ENCODE assay signal across 18 cellular contexts in genomic region chr19:48989701-48990291, GRCh38. TPM values are rescaled to one million over a fixed set of nuclear protein-coding genes. Genes with fewer than 3 reads are reported as not detected.
DNase-seq lines count a peak whose midpoint lies in the region; ATAC-seq, FAIRE-seq and TF ChIP-seq lines count a peak whose summit lies in the region.
"Had no signal": no experiment of that assay in that cellular context is flagged by ENCODE, and none has a peak within 500 bp of the region (broad histone marks: within the 10 kb centered on the region; RNA-seq: fewer than 3 reads in every experiment).

No MANE protein-coding gene starts in this region.

- no peak for FAIRE-seq in GM12878 (lab: Jason Lieb, UNC)
- FAIRE-seq: H1 had no signal

- no peak overlapping the region for H2BK15ac ChIP-seq in mesenchymal stem cell (ENCODE audit: low read depth, poor library complexity, severe bottlenecking)

- peaks cover 36% of the 10 kb centered on the region for H3K79me1 ChIP-seq in mesenchymal stem cell (replicated peaks; ENCODE audit: low read length, poor library complexity, severe bottlenecking)

- H3K36me3 ChIP-seq in GM12878 (ENCODE audit: control insufficient read depth in 2 of 2, insufficient read depth in 2 of 2, low read length in 1 of 2) (peaks cover 4 to 19% of the 10 kb centered on the region in 2 experiments; a peak in 3 of 4 replicates), mesenchymal stem cell (ENCODE audit: control insufficient read depth in 1 of 2, insufficient read depth in 2 of 2, low read depth in 1 of 2, low read length in 2 of 2) (peaks cover 49 to 59% of the 10 kb centered on the region in 2 experiments), BE2C (peaks cover 16% of the 10 kb centered on the region; the same call in 1 of the 2 replicates)

- no peak for TF ChIP-seq RAD21 in GM12878 (IDR thresholded peaks at IDR 0.05; ENCODE audit: insufficient read depth, low read depth, low read length)

- ATAC-seq in GM12878 = no peak
- no peak for ATAC-seq in GM18868 (IDR thresholded peaks at IDR 0.05; ENCODE audit: unreplicated experiment)
- ATAC-seq in HG02759 (IDR thresholded peaks at IDR 0.05; ENCODE audit: unreplicated experiment) = no peak

- DNase-seq in AG10803 (ENCODE audit: low read depth) = peak; percentile 63
- peak; percentile 26 for DNase-seq in G401 (ENCODE audit: low spot score)
- DNase-seq in GM12878 (ENCODE audit: low read depth, low spot score) = no peak
- no peak for DNase-seq in mesenchymal stem cell
- DNase-seq in activated CD8-positive, alpha-beta memory T cell treated with anti-CD3 and anti-CD28 coated beads, Interleukin-2, amount 50 U/mL, for 4 hours = no peak
- DNase-seq in BE2C = no peak
- DNase-seq: AML-193; amniotic stem cell; Kasumi-1; NCI-H1930; posterior cingulate gyrus; stimulated activated CD4-positive, alpha-beta T cell treated with anti-CD3 and anti-CD28 coated beads, Interleukin-2, amount 100 ng/mL, for 24 hours; T-helper 9 cell had no signal

- no peaks in the 10 kb centered on the region for H4K20me1 ChIP-seq in GM12878 (ENCODE audit: control insufficient read depth, insufficient read depth)

- TF ChIP-seq EP300 in GM12878 (IDR thresholded peaks at IDR 0.05; ENCODE audit: borderline replicate concordance in 1 of 2, control insufficient read depth in 1 of 2, low read depth in 2 of 2, low read length in 2 of 2) = no peak

- BruUV-seq in GM12878 (replicated peaks; lab: Mats Ljungman, UMichigan) = no TSS peak

- WGBS in GM12878 (ENCODE audit: insufficient coverage, insufficient replicate concordance, low lambda C conversion rate, missing lambda C conversion rate) = 88% methylated on average over 16 of the region's 17 CpGs
- WGBS in mesenchymal stem cell = 92% methylated on average over 17 of the region's 17 CpGs

- in situ Hi-C loops in G401 (cut with HindIII; ENCODE audit: low sequenced_read_pairs) (no loop called here), GM12878 (cut with MboI) (no loop called here)

- H3K79me2 ChIP-seq in GM12878 (ENCODE audit: control insufficient read depth, insufficient read depth, low read length) = peaks cover 39% of the 10 kb centered on the region

- no peak overlapping the region for H3K4ac ChIP-seq in mesenchymal stem cell (ENCODE audit: low read depth in 1 of 2, low read length in 2 of 2)

- H3K4me2 ChIP-seq in GM12878 (ENCODE audit: control insufficient read depth, insufficient read depth) (peak overlapping the region; percentile 7; the same call in 1 of the 2 replicates), mesenchymal stem cell (ENCODE audit: low read length, poor library complexity, severe bottlenecking) (no peak overlapping the region)

- RAD21 ChIA-PET in GM12878 (lab: Charles Lee; ENCODE audit: unreplicated experiment) = no interaction called here

- SMC1A ChIA-PET in GM12878 (lab: Charles Lee; ENCODE audit: uncharacterized antibody, unreplicated experiment) = interaction anchor here (1.1 kb wide), 1 partner anchor 11 kb away, joined by 3 read pairs; no protein-coding TSS in a partner anchor

- H2BK12ac ChIP-seq in mesenchymal stem cell (ENCODE audit: low read length in 2 of 2) = no peak overlapping the region

- no peak overlapping the region for H2BK5ac ChIP-seq in mesenchymal stem cell (ENCODE audit: low read depth, low read length, poor library complexity, severe bottlenecking)

- no peak overlapping the region for H2BK120ac ChIP-seq in mesenchymal stem cell (ENCODE audit: low read depth, low read length)

- H3K27ac ChIP-seq in GM12878 (ENCODE audit: control insufficient read depth, insufficient read depth) (no peak overlapping the region), mesenchymal stem cell (ENCODE audit: low read length, poor library complexity, severe bottlenecking) (no peak overlapping the region)

- no peak overlapping the region for H4K91ac ChIP-seq in mesenchymal stem cell (ENCODE audit: low read length)

- POLR2A ChIA-PET in GM12878 (lab: Charles Lee) = no interaction called here

- H3K27me3 ChIP-seq in GM12878 (replicated peaks in 1 of 2; ENCODE audit: control insufficient read depth in 2 of 2, insufficient read depth in 2 of 2, low read length in 1 of 2) (no peaks in the 10 kb centered on the region), mesenchymal stem cell (ENCODE audit: control insufficient read depth in 1 of 2, insufficient read depth in 1 of 2, low read length in 2 of 2) (no peaks in the 10 kb centered on the region), BE2C (no peaks in the 10 kb centered on the region)

- H3K18ac ChIP-seq in mesenchymal stem cell (ENCODE audit: low read depth in 1 of 2, low read length in 2 of 2) = no peak overlapping the region

- no peak overlapping the region for H3K9ac ChIP-seq in GM12878 (ENCODE audit: control insufficient read depth, insufficient read depth, low read length)
- H3K9ac ChIP-seq in mesenchymal stem cell (ENCODE audit: low read length) = peak overlapping the region; percentile 44

- TF ChIP-seq POLR2A in GM12878 (IDR thresholded peaks at IDR 0.05; ENCODE audit: low read depth, low read length) = no peak

- no peak overlapping the region for H4K8ac ChIP-seq in mesenchymal stem cell (ENCODE audit: low read length)

- no peak overlapping the region for H2AK5ac ChIP-seq in mesenchymal stem cell (ENCODE audit: low read length, severe bottlenecking)

- H3K14ac ChIP-seq in mesenchymal stem cell (ENCODE audit: low read length in 2 of 2) = no peak overlapping the region

- no peaks in the 10 kb centered on the region for H3K9me3 ChIP-seq in GM12878 (replicated peaks; ENCODE audit: control insufficient read depth, insufficient read depth, low read length)
- no peaks in the 10 kb centered on the region for H3K9me3 ChIP-seq in mesenchymal stem cell (ENCODE audit: control insufficient read depth, low read length)
- H3K9me3 ChIP-seq in BE2C = no peaks in the 10 kb centered on the region

- CTCF ChIA-PET in GM12878 (lab: Yijun Ruan, JAX) = interaction anchor here (1.0 to 2.5 kb wide), 4 partner anchors 10 to 315 kb away, joined by 3 to 7 read pairs (median 3); no protein-coding TSS in a partner anchor

- intact Hi-C loops in GM12878 (cut with micrococcal nuclease; ENCODE audit: unreplicated experiment) = no loop called here

- TF ChIP-seq CTCF in AG10803 (conservative IDR thresholded peaks at IDR 0.05; ENCODE audit: low read length) (no peak), GM12878 (IDR thresholded peaks at IDR 0.05 in 2 of 3, conservative IDR thresholded peaks at IDR 0.05 in 1 of 3; ENCODE audit: control insufficient read depth in 2 of 3, extremely low read depth in 1 of 3, insufficient read depth in 1 of 3, low read depth in 3 of 3, low read length in 3 of 3) (no peak), BE2C (IDR thresholded peaks at IDR 0.05; ENCODE audit: low read depth, low read length) (no peak)

- peaks cover 3% of the 10 kb centered on the region for H3K4me1 ChIP-seq in GM12878 (ENCODE audit: control insufficient read depth, insufficient read depth, low read length)
- H3K4me1 ChIP-seq in mesenchymal stem cell (ENCODE audit: control insufficient read depth, insufficient read depth, low read depth, low read length) = peaks cover 21% of the 10 kb centered on the region
- H3K4me1 ChIP-seq in BE2C = no peaks in the 10 kb centered on the region

- no peak overlapping the region for H3K23ac ChIP-seq in mesenchymal stem cell (ENCODE audit: low read length in 2 of 2)

- H3K4me3 ChIP-seq in AG10803 (ENCODE audit: low read length) = no peak overlapping the region; the same call in 1 of the 2 replicates
- no peak overlapping the region for H3K4me3 ChIP-seq in GM12878
- no peak overlapping the region for H3K4me3 ChIP-seq in mesenchymal stem cell (ENCODE audit: insufficient read depth in 1 of 2, low read depth in 1 of 2, low read length in 2 of 2)
- H3K4me3 ChIP-seq in BE2C (ENCODE audit: low read depth, low read length) = no peak overlapping the region

- H2AFZ ChIP-seq in GM12878 (ENCODE audit: control insufficient read depth, low read depth, low read length) = no peak overlapping the region
- H2AFZ ChIP-seq in mesenchymal stem cell (ENCODE audit: low read depth, low read length) = no peak overlapping the region

RNA-seq across cellular contexts. Expression of gene GYS1, which starts 3.3 kb away (rescaled TPM):
- 41.3 and 43.2 TPM in 2 replicates for total RNA-seq in G401 (2014; rRNA removed; shearing (Covaris generic))
- 77.6 and 83.1 TPM in 2 replicates for total RNA-seq in GM12878 (2013; cell fraction: nucleolus; rRNA removed)
- total RNA-seq in GM12878 (2014; rRNA removed) (35.4 and 39.5 TPM in 2 replicates), GM12878 (2014; rRNA removed; fragmentation: Illumina TruSeq; extraction: Trizol) (20.2 and 21.5 TPM in 2 replicates), GM12878 (2021) (37.3 and 40.2 TPM in 2 replicates)
- polyA plus RNA-seq in GM12878 (2011; ENCODE audit: low read depth) = 30.6 TPM
- polyA plus RNA-seq in GM12878 (2011; rRNA removed) (36.0 and 62.0 TPM in 2 replicates), GM12878 (2014; fragmentation: Illumina TruSeq; extraction: Trizol) (40.6 and 44.3 TPM in 2 replicates), GM12878 (2014; fragmentation: Nextera tagmentation; extraction: Ambion mirVana) (1 to 10 TPM; 3.7 to 5.8 TPM), GM12878 (2014; rRNA removed) (42.2 and 45.5 TPM in 2 replicates), GM12878 (2016; fragmentation: Nextera tagmentation; extraction: Ambion mirVana) (10 to 100 TPM; 37.3 to 40.6 TPM)
- 72.2 and 76.1 TPM in 2 replicates for polyA plus RNA-seq in GM12878 (2011; cell fraction: cytosol; rRNA removed)
- 87.8 and 91.9 TPM in 2 replicates for polyA plus RNA-seq in GM12878 (2011; cell fraction: nucleus; rRNA removed)
- polyA plus RNA-seq in GM12878 (2012) = 49.4 and 54.4 TPM in 2 replicates
- polyA minus RNA-seq in GM12878 (2011; rRNA and poly(A)+ RNA removed) = 56.8 and 118 TPM in 2 replicates
- 23.9 and 29.7 TPM in 2 replicates for polyA minus RNA-seq in GM12878 (2011; cell fraction: cytosol; rRNA and poly(A)+ RNA removed)
- polyA minus RNA-seq in GM12878 (2011; cell fraction: nucleus; rRNA and poly(A)+ RNA removed) = 38.2 and 52.7 TPM in 2 replicates
- polyA plus RNA-seq in mesenchymal stem cell (2013, experiment 1 of 2) = 26.9 TPM
- 27.1 TPM for polyA plus RNA-seq in mesenchymal stem cell (2013, experiment 2 of 2)
- 10.3 TPM for polyA plus RNA-seq in BE2C (2012; ENCODE audit: insufficient read depth, insufficient read length, low read depth)

RNA-seq across cellular contexts. Expression of gene RUVBL2, which starts 3.9 kb away (rescaled TPM):
- total RNA-seq in G401 (2014; rRNA removed; shearing (Covaris generic)) = 426 and 535 TPM in 2 replicates
- total RNA-seq in GM12878 (2013; cell fraction: nucleolus; rRNA removed) = 60.9 and 67.9 TPM in 2 replicates
- total RNA-seq in GM12878 (2014; rRNA removed) (195 and 202 TPM in 2 replicates), GM12878 (2014; rRNA removed; fragmentation: Illumina TruSeq; extraction: Trizol) (80.3 and 97.0 TPM in 2 replicates), GM12878 (2021) (134 and 142 TPM in 2 replicates)
- 38.4 TPM for polyA plus RNA-seq in GM12878 (2011; ENCODE audit: low read depth)
- polyA plus RNA-seq in GM12878 (2011; rRNA removed) (58.7 and 117 TPM in 2 replicates), GM12878 (2014; fragmentation: Illumina TruSeq; extraction: Trizol) (11.8 and 53.8 TPM in 2 replicates), GM12878 (2014; fragmentation: Nextera tagmentation; extraction: Ambion mirVana) (10 to 100 TPM; 33.8 to 70.6 TPM), GM12878 (2014; rRNA removed) (142 and 166 TPM in 2 replicates), GM12878 (2016; fragmentation: Nextera tagmentation; extraction: Ambion mirVana) (100 to 1,000 TPM; 214 to 224 TPM)
- 182 and 281 TPM in 2 replicates for polyA plus RNA-seq in GM12878 (2011; cell fraction: cytosol; rRNA removed)
- 206 and 275 TPM in 2 replicates for polyA plus RNA-seq in GM12878 (2011; cell fraction: nucleus; rRNA removed)
- polyA plus RNA-seq in GM12878 (2012) = 88.4 and 111 TPM in 2 replicates
- 125 and 207 TPM in 2 replicates for polyA minus RNA-seq in GM12878 (2011; rRNA and poly(A)+ RNA removed)
- polyA minus RNA-seq in GM12878 (2011; cell fraction: cytosol; rRNA and poly(A)+ RNA removed) = 59.3 and 70.5 TPM in 2 replicates
- 47.3 and 83.5 TPM in 2 replicates for polyA minus RNA-seq in GM12878 (2011; cell fraction: nucleus; rRNA and poly(A)+ RNA removed)
- 46.3 TPM for polyA plus RNA-seq in mesenchymal stem cell (2013, experiment 1 of 2)
- polyA plus RNA-seq in mesenchymal stem cell (2013, experiment 2 of 2) = 43.5 TPM
- 359 TPM for polyA plus RNA-seq in BE2C (2012; ENCODE audit: insufficient read depth, insufficient read length, low read depth)

RNA-seq across cellular contexts. Expression of gene FTL, which starts 24.7 kb away (rescaled TPM):
- 4,146 and 4,408 TPM in 2 replicates for total RNA-seq in G401 (2014; rRNA removed; shearing (Covaris generic))
- 86.0 and 88.4 TPM in 2 replicates for total RNA-seq in GM12878 (2013; cell fraction: nucleolus; rRNA removed)
- total RNA-seq in GM12878 (2014; rRNA removed) (1,329 and 1,429 TPM in 2 replicates), GM12878 (2014; rRNA removed; fragmentation: Illumina TruSeq; extraction: Trizol) (1,207 and 1,334 TPM in 2 replicates), GM12878 (2021) (994 and 1,017 TPM in 2 replicates)
- 1,181 TPM for polyA plus RNA-seq in GM12878 (2011; ENCODE audit: low read depth)
- polyA plus RNA-seq in GM12878 (2011; rRNA removed) (148 and 364 TPM in 2 replicates), GM12878 (2014; fragmentation: Illumina TruSeq; extraction: Trizol) (1,187 and 1,762 TPM in 2 replicates), GM12878 (2014; fragmentation: Nextera tagmentation; extraction: Ambion mirVana) (1,000 to 10,000 TPM; 5,502 to 8,913 TPM), GM12878 (2014; rRNA removed) (1,363 and 1,437 TPM in 2 replicates), GM12878 (2016; fragmentation: Nextera tagmentation; extraction: Ambion mirVana) (1,000 to 10,000 TPM; 4,849 to 4,896 TPM)
- 1,075 and 1,106 TPM in 2 replicates for polyA plus RNA-seq in GM12878 (2011; cell fraction: cytosol; rRNA removed)
- 345 and 359 TPM in 2 replicates for polyA plus RNA-seq in GM12878 (2011; cell fraction: nucleus; rRNA removed)
- 1,628 and 2,313 TPM in 2 replicates for polyA plus RNA-seq in GM12878 (2012)
- polyA minus RNA-seq in GM12878 (2011; rRNA and poly(A)+ RNA removed) = 168 and 426 TPM in 2 replicates
- 172 and 175 TPM in 2 replicates for polyA minus RNA-seq in GM12878 (2011; cell fraction: cytosol; rRNA and poly(A)+ RNA removed)
- 67.8 and 78.5 TPM in 2 replicates for polyA minus RNA-seq in GM12878 (2011; cell fraction: nucleus; rRNA and poly(A)+ RNA removed)
- 12,810 TPM for polyA plus RNA-seq in mesenchymal stem cell (2013, experiment 1 of 2)
- polyA plus RNA-seq in mesenchymal stem cell (2013, experiment 2 of 2) = 12,668 TPM
- 845 TPM for polyA plus RNA-seq in BE2C (2012; ENCODE audit: insufficient read depth, insufficient read length, low read depth)

RNA-seq across cellular contexts. Expression of gene LHB, which starts 27.1 kb away (rescaled TPM):
- not detected in 2 replicates for total RNA-seq in G401 (2014; rRNA removed; shearing (Covaris generic))
- not detected in 2 replicates for total RNA-seq in GM12878 (2013; cell fraction: nucleolus; rRNA removed)
- total RNA-seq in GM12878 (2014; rRNA removed) = 0.34 TPM in 1 of 2 replicates, not detected in the other
- total RNA-seq in GM12878 (2014; rRNA removed; fragmentation: Illumina TruSeq; extraction: Trizol) = not detected in 2 replicates
- 0.46 TPM in 1 of 2 replicates, not detected in the other for total RNA-seq in GM12878 (2021)
- 1.7 TPM for polyA plus RNA-seq in GM12878 (2011; ENCODE audit: low read depth)
- not detected in 2 replicates for polyA plus RNA-seq in GM12878 (2011; rRNA removed)
- polyA plus RNA-seq in GM12878 (2011; cell fraction: cytosol; rRNA removed) = not detected in 2 replicates
- 0.97 and 1.1 TPM in 2 replicates for polyA plus RNA-seq in GM12878 (2011; cell fraction: nucleus; rRNA removed)
- 0.54 and 0.60 TPM in 2 replicates for polyA plus RNA-seq in GM12878 (2012)
- polyA plus RNA-seq in GM12878 (2014; fragmentation: Illumina TruSeq; extraction: Trizol) = not detected in 2 replicates
- polyA plus RNA-seq in GM12878 (2014; fragmentation: Nextera tagmentation; extraction: Ambion mirVana) = under 1 TPM in 1 of 2 experiments, not detected in 1; 0.20 TPM
- polyA plus RNA-seq in GM12878 (2014; rRNA removed) = 0.28 TPM in 1 of 2 replicates, not detected in the other
- polyA plus RNA-seq in GM12878 (2016; fragmentation: Nextera tagmentation; extraction: Ambion mirVana) = under 1 TPM; 0.60 to 0.72 TPM
- polyA minus RNA-seq in GM12878 (2011; rRNA and poly(A)+ RNA removed) = not detected in 2 replicates
- not detected in 2 replicates for polyA minus RNA-seq in GM12878 (2011; cell fraction: cytosol; rRNA and poly(A)+ RNA removed)
- polyA minus RNA-seq in GM12878 (2011; cell fraction: nucleus; rRNA and poly(A)+ RNA removed) = not detected in 2 replicates
- not detected for polyA plus RNA-seq in mesenchymal stem cell (2013, experiment 1 of 2)
- 0.11 TPM for polyA plus RNA-seq in mesenchymal stem cell (2013, experiment 2 of 2)
- 3.1 TPM for polyA plus RNA-seq in BE2C (2012; ENCODE audit: insufficient read depth, insufficient read length, low read depth)
- total RNA-seq: dermis microvascular lymphatic vessel endothelial cell, H1, mesothelial cell of epicardium had no signal

RNA-seq across cellular contexts. Expression of gene CGB3, which starts 34.3 kb away (rescaled TPM):
- total RNA-seq in G401 (2014; rRNA removed; shearing (Covaris generic)) = not detected in 2 replicates
- total RNA-seq in GM12878 (2013; cell fraction: nucleolus; rRNA removed) = not detected in 2 replicates
- not detected in 2 replicates for total RNA-seq in GM12878 (2014; rRNA removed)
- not detected in 2 replicates for total RNA-seq in GM12878 (2014; rRNA removed; fragmentation: Illumina TruSeq; extraction: Trizol)
- total RNA-seq in GM12878 (2021) = not detected in 2 replicates
- not detected for polyA plus RNA-seq in GM12878 (2011; ENCODE audit: low read depth)
- polyA plus RNA-seq in GM12878 (2011; rRNA removed) = not detected in 2 replicates
- not detected in 2 replicates for polyA plus RNA-seq in GM12878 (2011; cell fraction: cytosol; rRNA removed)
- not detected in 2 replicates for polyA plus RNA-seq in GM12878 (2011; cell fraction: nucleus; rRNA removed)
- polyA plus RNA-seq in GM12878 (2012) = not detected in 2 replicates
- not detected in 2 replicates for polyA plus RNA-seq in GM12878 (2014; fragmentation: Illumina TruSeq; extraction: Trizol)
- not detected for polyA plus RNA-seq in GM12878 (2014; fragmentation: Nextera tagmentation; extraction: Ambion mirVana)
- polyA plus RNA-seq in GM12878 (2014; rRNA removed) = not detected in 2 replicates
- polyA plus RNA-seq in GM12878 (2016; fragmentation: Nextera tagmentation; extraction: Ambion mirVana) = not detected
- polyA minus RNA-seq in GM12878 (2011; rRNA and poly(A)+ RNA removed) = not detected in 2 replicates
- not detected in 2 replicates for polyA minus RNA-seq in GM12878 (2011; cell fraction: cytosol; rRNA and poly(A)+ RNA removed)
- not detected in 2 replicates for polyA minus RNA-seq in GM12878 (2011; cell fraction: nucleus; rRNA and poly(A)+ RNA removed)
- not detected for polyA plus RNA-seq in mesenchymal stem cell (2013, experiment 1 of 2)
- not detected for polyA plus RNA-seq in mesenchymal stem cell (2013, experiment 2 of 2)
- polyA plus RNA-seq in BE2C (2012; ENCODE audit: insufficient read depth, insufficient read length, low read depth) = not detected
- total RNA-seq: dermis microvascular lymphatic vessel endothelial cell, H1, mesothelial cell of epicardium had no signal
- polyA plus RNA-seq: H1 had no signal

Comparison
In these comparisons a context has a peak if more than half of its experiments do, and no peak if none do; other contexts are left out.
1. DNase-seq: peak in AG10803 (single experiment) and G401 (single experiment); none in GM12878 (single experiment), mesenchymal stem cell (single experiment), activated CD8-positive, alpha-beta memory T cell treated with anti-CD3 and anti-CD28 coated beads, Interleukin-2, amount 50 U/mL, for 4 hours (single experiment) and BE2C (single experiment).